In the genomic region with DNA sequence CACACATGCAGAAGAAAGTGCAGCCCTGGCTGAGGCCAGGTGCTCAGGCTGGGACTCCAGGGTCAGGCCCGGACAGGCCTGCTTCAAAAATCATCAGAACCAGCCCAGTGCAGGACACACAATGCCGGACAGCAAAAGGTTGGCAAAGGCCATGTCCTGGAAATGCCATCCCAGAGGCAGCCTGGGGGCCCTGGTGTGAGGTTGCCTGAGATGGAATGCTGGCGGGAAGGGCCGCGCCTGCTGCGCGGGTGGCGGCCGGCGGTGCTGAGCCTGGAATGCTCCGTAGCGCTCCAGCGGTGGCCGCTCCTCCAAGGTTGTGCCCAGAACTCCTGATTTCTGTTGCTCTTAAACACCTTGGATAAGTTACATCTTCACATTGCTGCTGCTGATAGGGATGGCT, we compare ENCODE assay signal across 26 cellular contexts. TPM values are rescaled to one million over a fixed set of nuclear protein-coding genes. Genes with fewer than 3 reads are reported as not detected.
"Had no signal": no experiment of that assay in that cellular context is flagged by ENCODE, and none has a peak within 500 bp of the region (broad histone marks: within the 10 kb centered on the region; RNA-seq: fewer than 3 reads in every experiment).

No MANE protein-coding gene starts in this region.

- ATAC-seq: activated naive CD8-positive, alpha-beta T cell treated with anti-CD3 and anti-CD28 coated beads, Interleukin-2, amount 50 U/mL, for 24 hours; left lung; upper lobe of right lung had no signal

- FAIRE-seq: endometrium had no signal

- DNase-seq: activated B cell treated with CpG ODN at 0.5 μM for 24 hours; activated CD4-positive, alpha-beta T cell treated with anti-CD3 and anti-CD28 coated beads for 4 hours; activated CD4-positive, alpha-beta T cell treated with anti-CD3 and anti-CD28 coated beads, Interleukin-2, amount 50 U/mL, for 48 hours; activated naive CD4-positive, alpha-beta T cell treated with anti-CD3 and anti-CD28 coated beads, Interleukin-2, amount 10 ng/mL, durations not matched to agents 7 days and 5 days; activated naive CD8-positive, alpha-beta T cell treated with anti-CD3 and anti-CD28 coated beads, Interleukin-2, amount 50 U/mL, for 24 hours; activated T-cell treated with anti-CD3 and anti-CD28 coated beads, Interleukin-2, amount 50 U/mL, for 48 hours; effector CD4-positive, alpha-beta T cell; immature natural killer cell; occipital lobe; posterior cingulate gyrus; sigmoid colon; stimulated activated CD4-positive, alpha-beta T cell treated with anti-CD3 and anti-CD28 coated beads, Interleukin-15, amount 100 ng/mL, for 24 hours; stimulated activated CD4-positive, alpha-beta T cell treated with anti-CD3 and anti-CD28 coated beads, Interleukin-2, amount 100 ng/mL, for 48 hours; stimulated activated CD8-positive, alpha-beta memory T cell treated with anti-CD3 and anti-CD28 coated beads, Interleukin-4, amount 100 ng/mL, for 48 hours; stimulated activated naive CD4-positive, alpha-beta T cell treated with Interleukin-2 at 50 U/mL for 16 hours; substantia nigra; T1000; thyroid gland; upper lobe of right lung had no signal

- H3K4me3 Mint-ChIP-seq: activated B cell treated with CpG ODN at 0.5 μM for 24 hours; activated naive CD4-positive, alpha-beta T cell treated with anti-CD3 and anti-CD28 coated beads, Interleukin-2, amount 10 ng/mL, durations not matched to agents 7 days and 5 days; activated naive CD8-positive, alpha-beta T cell treated with anti-CD3 and anti-CD28 coated beads, Interleukin-2, amount 50 U/mL, for 24 hours; dendritic cell treated with granulocyte-macrophage colony-stimulating factor and Interleukin-4, amounts not matched to agents 40 ng/mL and 50 ng/mL, for 4 days; immature natural killer cell; nephron; T-helper 1 cell treated with Interleukin-12 subunit alpha and Interleukin-12 subunit beta and Interleukin-4 antibody, amounts not matched to agents 30 μg/mL and 1 μg/mL, for 36 hours had no signal

- H3K27me3 ChIP-seq: hepatocyte, left lung, sigmoid colon, thyroid gland, upper lobe of right lung had no signal

- H3K4me1 Mint-ChIP-seq: activated B cell treated with CpG ODN at 0.5 μM for 24 hours; activated naive CD4-positive, alpha-beta T cell treated with anti-CD3 and anti-CD28 coated beads, Interleukin-2, amount 10 ng/mL, durations not matched to agents 7 days and 5 days; activated naive CD8-positive, alpha-beta T cell treated with anti-CD3 and anti-CD28 coated beads, Interleukin-2, amount 50 U/mL, for 24 hours; immature natural killer cell; nephron had no signal

- H3K4me2 ChIP-seq: hepatocyte, smooth muscle cell had no signal

- H3K4me3 ChIP-seq: hepatocyte, left lung, sigmoid colon, smooth muscle cell, thyroid gland, upper lobe of right lung had no signal

- H3K9me3 Mint-ChIP-seq: activated B cell treated with CpG ODN at 0.5 μM for 24 hours; activated naive CD4-positive, alpha-beta T cell treated with anti-CD3 and anti-CD28 coated beads, Interleukin-2, amount 10 ng/mL, durations not matched to agents 7 days and 5 days; activated naive CD8-positive, alpha-beta T cell treated with anti-CD3 and anti-CD28 coated beads, Interleukin-2, amount 50 U/mL, for 24 hours; dendritic cell treated with granulocyte-macrophage colony-stimulating factor and Interleukin-4, amounts not matched to agents 40 ng/mL and 50 ng/mL, for 4 days; immature natural killer cell; nephron; T-helper 1 cell treated with Interleukin-12 subunit alpha and Interleukin-12 subunit beta and Interleukin-4 antibody, amounts not matched to agents 30 μg/mL and 1 μg/mL, for 36 hours had no signal

- H3K27ac ChIP-seq: hepatocyte, left lung, sigmoid colon, thyroid gland, upper lobe of right lung had no signal

- H3K27ac Mint-ChIP-seq: activated B cell treated with CpG ODN at 0.5 μM for 24 hours; activated naive CD4-positive, alpha-beta T cell treated with anti-CD3 and anti-CD28 coated beads, Interleukin-2, amount 10 ng/mL, durations not matched to agents 7 days and 5 days; activated naive CD8-positive, alpha-beta T cell treated with anti-CD3 and anti-CD28 coated beads, Interleukin-2, amount 50 U/mL, for 24 hours; dendritic cell treated with granulocyte-macrophage colony-stimulating factor and Interleukin-4, amounts not matched to agents 40 ng/mL and 50 ng/mL, for 4 days; nephron; T-helper 1 cell treated with Interleukin-12 subunit alpha and Interleukin-12 subunit beta and Interleukin-4 antibody, amounts not matched to agents 30 μg/mL and 1 μg/mL, for 36 hours had no signal

- H3K79me2 ChIP-seq: hepatocyte had no signal

- H3K9me3 ChIP-seq: left lung, sigmoid colon, thyroid gland, upper lobe of right lung had no signal

- H3K27me3 Mint-ChIP-seq: activated B cell treated with CpG ODN at 0.5 μM for 24 hours; activated naive CD4-positive, alpha-beta T cell treated with anti-CD3 and anti-CD28 coated beads, Interleukin-2, amount 10 ng/mL, durations not matched to agents 7 days and 5 days; activated naive CD8-positive, alpha-beta T cell treated with anti-CD3 and anti-CD28 coated beads, Interleukin-2, amount 50 U/mL, for 24 hours; dendritic cell treated with granulocyte-macrophage colony-stimulating factor and Interleukin-4, amounts not matched to agents 40 ng/mL and 50 ng/mL, for 4 days had no signal

- H2AFZ ChIP-seq: hepatocyte had no signal

RNA-seq across cellular contexts. Expression of gene TEX22, which starts 54.6 kb away (rescaled TPM):
- total RNA-seq: hepatocyte, sigmoid colon had no signal
